ENCODE assay signal across 8 cellular contexts in genomic region chr4:140523857-140524742, GRCh38. TPM values are rescaled to one million over a fixed set of nuclear protein-coding genes. Genes with fewer than 3 reads are reported as not detected.
DNase-seq lines count a peak whose midpoint lies in the region; TF ChIP-seq lines count a peak whose summit lies in the region.

A gene with protein sequence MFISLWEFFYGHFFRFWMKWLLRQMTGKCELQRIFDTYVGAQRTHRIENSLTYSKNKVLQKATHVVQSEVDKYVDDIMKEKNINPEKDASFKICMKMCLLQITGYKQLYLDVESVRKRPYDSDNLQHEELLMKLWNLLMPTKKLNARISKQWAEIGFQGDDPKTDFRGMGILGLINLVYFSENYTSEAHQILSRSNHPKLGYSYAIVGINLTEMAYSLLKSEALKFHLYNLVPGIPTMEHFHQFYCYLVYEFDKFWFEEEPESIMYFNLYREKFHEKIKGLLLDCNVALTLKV (plus strand): TSS chr4:140524168. CDS start chr4:140525429, 1,261 bp downstream.

- H3K9me3 Mint-ChIP-seq in neural crest cell: no peaks in the 10 kb centered on the region

- H3K27me3 ChIP-seq in H7 (ENCODE audit: control insufficient read depth, insufficient read depth, low read length): peaks cover 3% of the 10 kb centered on the region

- H3K4me3 ChIP-seq in H7 (ENCODE audit: insufficient read depth, low read depth, low read length) (peak within 1 kb of the TSS; percentile 79), fibroblast of villous mesenchyme (ENCODE audit: low read depth, low read length) (peak within 1 kb of the TSS; percentile 89)

- peak within 1 kb of the TSS; percentile 93 for H3K4me3 Mint-ChIP-seq in neural crest cell

- in situ Hi-C loops in G401 (cut with HindIII; ENCODE audit: low sequenced_read_pairs): no loop called here

- no peaks in the 10 kb centered on the region; the same call in 1 of the 2 replicates for H3K36me3 ChIP-seq in H7 (replicated peaks; ENCODE audit: control insufficient read depth, insufficient read depth, low read length)

- DNase-seq in G401 (ENCODE audit: low spot score): peak; percentile 99
- peak; percentile 97 for DNase-seq in H7
- peak; percentile 95 for DNase-seq in M059J (ENCODE audit: low read depth)
- DNase-seq in SHP77 treated with DMSO at 0.1 percent for 48 hours (lab: John Stamatoyannopoulos, UW): peak; percentile 80
- DNase-seq in activated gamma-delta T cell (lab: John Stamatoyannopoulos, UW): peak; percentile 97
- DNase-seq in fibroblast of villous mesenchyme (ENCODE audit: low read depth): peak; percentile 97
- DNase-seq in neural crest cell (ENCODE audit: low read depth, low spot score): peak; percentile 94
- DNase-seq in stromal cell of bone marrow (ENCODE audit: low read depth): peak; percentile 96

- H3K36me3 Mint-ChIP-seq in neural crest cell (ENCODE audit: low read depth): peaks cover 18% of the 10 kb centered on the region

- no peaks in the 10 kb centered on the region for H3K27me3 Mint-ChIP-seq in neural crest cell (ENCODE audit: low read depth)

- H3K4me1 Mint-ChIP-seq in neural crest cell: peaks cover 29% of the 10 kb centered on the region

- peak; percentile 93 for TF ChIP-seq CTCF in fibroblast of villous mesenchyme (IDR thresholded peaks at IDR 0.05; ENCODE audit: insufficient read depth, low read depth, low read length)
- peak; percentile 94 for TF ChIP-seq CTCF in neural crest cell (conservative IDR thresholded peaks at IDR 0.05)

- H3K27ac Mint-ChIP-seq in neural crest cell (ENCODE audit: unreplicated experiment): peak within 1 kb of the TSS; percentile 94

RNA-seq across cellular contexts. Expression of the gene that starts here (rescaled TPM):
- 12.9 and 28.5 TPM in 2 replicates for total RNA-seq in G401 (2014; rRNA removed; shearing (Covaris generic))
- total RNA-seq in H7 (2014; rRNA removed; shearing (Covaris generic)): 24.8 and 27.1 TPM in 2 replicates
- total RNA-seq in M059J (2014; rRNA removed; shearing (Covaris generic)): 20.5 and 26.6 TPM in 2 replicates
- total RNA-seq in fibroblast of villous mesenchyme (32.5 and 37.6 TPM in 2 replicates), neural crest cell (49.1 and 52.3 TPM in 2 replicates)

Comparison
In these comparisons a context has a peak if more than half of its experiments do, and no peak if none do; other contexts are left out.
1. Peak in every context shown above with its lines: DNase-seq and H3K4me3 ChIP-seq.